1 cellular context compared by ENCODE assay signal in genomic region chr21:19899645-19900044, GRCh38.
TF ChIP-seq lines count a peak whose summit lies in the region.

No MANE protein-coding gene starts in this region.

TF ChIP-seq in GM23338, 12 proteins besides CTCF, POLR2A, EP300 and RAD21 (continued from another document):
- TF ChIP-seq CREB1 (CRISPR knock-in tag; IDR thresholded peaks at IDR 0.05; ENCODE audit: low read depth) = no peak
- no peak for TF ChIP-seq REST (IDR thresholded peaks at IDR 0.05; ENCODE audit: unreplicated experiment)
- TF ChIP-seq POLR2AphosphoS5 (IDR thresholded peaks at IDR 0.05; ENCODE audit: low read depth) = no peak
- TF ChIP-seq NANOG (IDR thresholded peaks at IDR 0.05; ENCODE audit: borderline replicate concordance) = no peak
- TF ChIP-seq ZNF331 (CRISPR knock-in tag; IDR thresholded peaks at IDR 0.05; ENCODE audit: low read depth) = no peak
- no peak for TF ChIP-seq STAT1 (IDR thresholded peaks at IDR 0.05; ENCODE audit: unreplicated experiment)
- TF ChIP-seq ETS1 (IDR thresholded peaks at IDR 0.05) = no peak
- no peak for TF ChIP-seq EZH2 (IDR thresholded peaks at IDR 0.05; ENCODE audit: low read depth, unreplicated experiment)
TF ChIP-seq in GM23338: peak in this region for 0.
